8 cellular contexts compared by ENCODE assay signal in the genomic region with DNA sequence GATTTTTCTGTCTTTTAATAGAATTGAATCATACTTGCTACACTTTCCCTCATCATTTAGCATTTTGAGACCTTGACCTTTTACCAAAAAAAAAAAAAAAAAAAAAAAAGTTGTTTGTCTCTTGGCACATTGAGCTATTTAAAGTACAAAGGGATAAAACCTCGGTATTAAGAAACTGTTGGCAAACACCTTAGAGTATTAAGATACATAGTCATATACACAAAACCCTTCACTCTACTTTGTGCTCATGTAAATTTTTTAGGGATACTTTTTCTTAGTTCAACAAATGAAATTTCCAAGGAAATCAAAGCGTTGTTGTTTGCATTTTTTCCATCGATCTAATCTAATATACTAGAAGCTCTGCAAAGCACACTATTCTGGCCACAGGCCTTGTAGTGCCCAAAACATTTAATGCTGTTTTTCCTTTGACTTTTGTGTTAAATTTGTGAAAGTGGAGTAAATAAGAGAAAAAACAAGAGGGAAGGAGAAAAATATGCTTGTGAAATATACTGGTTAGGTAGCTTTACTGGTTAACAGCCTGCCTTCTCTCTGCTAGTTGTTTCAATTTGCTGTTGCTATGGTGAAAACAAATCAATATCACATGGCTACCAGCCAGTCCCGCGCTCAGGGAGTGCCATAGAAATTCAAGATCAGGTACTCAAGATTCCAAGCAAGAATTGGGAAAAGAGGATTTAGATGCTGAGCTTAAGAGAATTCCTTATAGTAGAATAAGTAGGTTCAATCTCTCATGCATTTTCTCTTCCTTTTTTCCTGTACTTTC. TPM values are rescaled to one million over a fixed set of nuclear protein-coding genes. Genes with fewer than 3 reads are reported as not detected.
DNase-seq lines count a peak whose midpoint lies in the region; ATAC-seq and TF ChIP-seq lines count a peak whose summit lies in the region.

No MANE protein-coding gene starts in this region.

- peak overlapping the region; percentile 75 for H3K4me3 ChIP-seq in DOHH2 (ENCODE audit: low read length)
- peak overlapping the region; percentile 56 for H3K4me3 ChIP-seq in LNCaP clone FGC (ENCODE audit: low read depth, low read length)
- peak overlapping the region; percentile 98 for H3K4me3 ChIP-seq in retinal pigment epithelial cell (ENCODE audit: low read length)

- no peaks in the 10 kb centered on the region for H3K36me3 ChIP-seq in DOHH2 (ENCODE audit: control insufficient read depth, low read length)

- peak overlapping the region; percentile 76 for H3K27ac Mint-ChIP-seq in activated CD4-positive, alpha-beta memory T cell treated with anti-CD3 and anti-CD28 coated beads, Interleukin-2, amount 10 ng/mL, durations not matched to agents 7 days and 5 days

- H3K4me2 ChIP-seq in DOHH2 (ENCODE audit: low read length), result peak overlapping the region; percentile 97

- H3K9me3 ChIP-seq in DOHH2 (ENCODE audit: control insufficient read depth, insufficient read depth, low read length), result no peaks in the 10 kb centered on the region

- H3K9me2 ChIP-seq in DOHH2 (replicated peaks; ENCODE audit: control insufficient read depth, low read length), result no peaks in the 10 kb centered on the region

- H3K27ac ChIP-seq in DOHH2 (ENCODE audit: low read depth, low read length) (0 out of 2 replicates have a peak overlapping the region, but pooled peaks have one; percentile 75), foreskin keratinocyte (peak overlapping the region; percentile 83)

- peaks cover 13% of the 10 kb centered on the region for H3F3A ChIP-seq in DOHH2 (ENCODE audit: control insufficient read depth, insufficient read depth)

- no peaks in the 10 kb centered on the region; the same call in 1 of the 2 replicates for H4K20me1 ChIP-seq in DOHH2 (ENCODE audit: control insufficient read depth, insufficient read depth, low read depth, low read length)

- H3K79me2 ChIP-seq in DOHH2 (ENCODE audit: control insufficient read depth, low read length), result peaks cover 65% of the 10 kb centered on the region

- POLR2A ChIA-PET in activated CD4-positive, alpha-beta memory T cell treated with anti-CD3 and anti-CD28 coated beads, Interleukin-2, amount 10 ng/mL, durations not matched to agents 7 days and 5 days (lab: Charles Lee), result interaction anchor here (0.9 to 7.6 kb wide), 11 partner anchors 9 to 1548 kb away, joined by 3 to 93 read pairs (median 4); partner anchors contain the start of gene RAP2A

- H3K27me3 ChIP-seq in DOHH2 (ENCODE audit: control insufficient read depth, low read length) (no peaks in the 10 kb centered on the region), foreskin keratinocyte (no peaks in the 10 kb centered on the region)

- CTCF ChIA-PET in activated CD4-positive, alpha-beta memory T cell treated with anti-CD3 and anti-CD28 coated beads, Interleukin-2, amount 10 ng/mL, durations not matched to agents 7 days and 5 days (lab: Charles Lee), result interaction anchor here (0.6 to 4.1 kb wide), 13 partner anchors 9 to 1606 kb away, joined by 3 to 36 read pairs (median 4); partner anchors contain the start of gene RAP2A

- ATAC-seq in foreskin keratinocyte (peak; percentile 29), GM21576 (IDR thresholded peaks at IDR 0.05; ENCODE audit: unreplicated experiment) (no peak)

- DNase-seq in LNCaP clone FGC (ENCODE audit: low read depth) (no peak), foreskin keratinocyte (peak in 1 of 2 donors; percentile 58), retinal pigment epithelial cell (ENCODE audit: low read depth) (peak; percentile 41), AG08396 (ENCODE audit: low spot score) (no peak), iPS-NIHi7 (ENCODE audit: extremely low spot score) (no peak)
- peak; percentile 34 for DNase-seq in activated CD4-positive, alpha-beta memory T cell treated with anti-CD3 and anti-CD28 coated beads, Interleukin-2, amount 10 ng/mL, durations not matched to agents 7 days and 5 days

- peaks cover 55% of the 10 kb centered on the region for H3K4me1 Mint-ChIP-seq in activated CD4-positive, alpha-beta memory T cell treated with anti-CD3 and anti-CD28 coated beads, Interleukin-2, amount 10 ng/mL, durations not matched to agents 7 days and 5 days

- peak overlapping the region; percentile 78 for H3K4me3 Mint-ChIP-seq in activated CD4-positive, alpha-beta memory T cell treated with anti-CD3 and anti-CD28 coated beads, Interleukin-2, amount 10 ng/mL, durations not matched to agents 7 days and 5 days

- TF ChIP-seq CTCF in DOHH2 (IDR thresholded peaks at IDR 0.05; ENCODE audit: low read depth, low read length, poor library complexity, severe bottlenecking) (no peak), LNCaP clone FGC (IDR thresholded peaks at IDR 0.05; ENCODE audit: control insufficient read depth, extremely low read depth, insufficient read depth) (no peak), foreskin keratinocyte (conservative IDR thresholded peaks at IDR 0.05) (no peak), retinal pigment epithelial cell (conservative IDR thresholded peaks at IDR 0.05; ENCODE audit: low read depth, low read length) (no peak)

- H3K36me3 Mint-ChIP-seq in activated CD4-positive, alpha-beta memory T cell treated with anti-CD3 and anti-CD28 coated beads, Interleukin-2, amount 10 ng/mL, durations not matched to agents 7 days and 5 days (ENCODE audit: low read depth), result peaks cover 8% of the 10 kb centered on the region

- no peaks in the 10 kb centered on the region for H3K9me3 Mint-ChIP-seq in activated CD4-positive, alpha-beta memory T cell treated with anti-CD3 and anti-CD28 coated beads, Interleukin-2, amount 10 ng/mL, durations not matched to agents 7 days and 5 days

- H3K4me1 ChIP-seq in DOHH2 (ENCODE audit: control insufficient read depth, low read length) (peaks cover 50% of the 10 kb centered on the region), foreskin keratinocyte (peaks cover 46% of the 10 kb centered on the region)

- H3K27me3 Mint-ChIP-seq in activated CD4-positive, alpha-beta memory T cell treated with anti-CD3 and anti-CD28 coated beads, Interleukin-2, amount 10 ng/mL, durations not matched to agents 7 days and 5 days, result no peaks in the 10 kb centered on the region

RNA-seq across cellular contexts. Expression of gene MBNL2, which starts 2.6 kb away (rescaled TPM):
- total RNA-seq in activated CD4-positive, alpha-beta memory T cell treated with anti-CD3 and anti-CD28 coated beads, Interleukin-2, amount 10 ng/mL, durations not matched to agents 7 days and 5 days, result 10 to 100 TPM; 18.0 to 18.8 TPM
- total RNA-seq in foreskin keratinocyte, result 27.3 and 33.1 TPM in 2 replicates
- polyA plus RNA-seq in foreskin keratinocyte, result 5.0 and 5.2 TPM in 2 replicates

Comparison
In these comparisons a context has a peak if more than half of its experiments do, and no peak if none do; other contexts are left out.
1. DNase-seq: peak in activated CD4-positive, alpha-beta memory T cell treated with anti-CD3 and anti-CD28 coated beads, Interleukin-2, amount 10 ng/mL, durations not matched to agents 7 days and 5 days (single experiment) and retinal pigment epithelial cell (single experiment); none in LNCaP clone FGC (single experiment), AG08396 (single experiment) and iPS-NIHi7 (single experiment).
2. Peak in every context shown above with its lines, with median percentiles within 50 percentile points of each other: H3K4me3 ChIP-seq.